ENCODE assay signal across 21 cellular contexts in the genomic region with DNA sequence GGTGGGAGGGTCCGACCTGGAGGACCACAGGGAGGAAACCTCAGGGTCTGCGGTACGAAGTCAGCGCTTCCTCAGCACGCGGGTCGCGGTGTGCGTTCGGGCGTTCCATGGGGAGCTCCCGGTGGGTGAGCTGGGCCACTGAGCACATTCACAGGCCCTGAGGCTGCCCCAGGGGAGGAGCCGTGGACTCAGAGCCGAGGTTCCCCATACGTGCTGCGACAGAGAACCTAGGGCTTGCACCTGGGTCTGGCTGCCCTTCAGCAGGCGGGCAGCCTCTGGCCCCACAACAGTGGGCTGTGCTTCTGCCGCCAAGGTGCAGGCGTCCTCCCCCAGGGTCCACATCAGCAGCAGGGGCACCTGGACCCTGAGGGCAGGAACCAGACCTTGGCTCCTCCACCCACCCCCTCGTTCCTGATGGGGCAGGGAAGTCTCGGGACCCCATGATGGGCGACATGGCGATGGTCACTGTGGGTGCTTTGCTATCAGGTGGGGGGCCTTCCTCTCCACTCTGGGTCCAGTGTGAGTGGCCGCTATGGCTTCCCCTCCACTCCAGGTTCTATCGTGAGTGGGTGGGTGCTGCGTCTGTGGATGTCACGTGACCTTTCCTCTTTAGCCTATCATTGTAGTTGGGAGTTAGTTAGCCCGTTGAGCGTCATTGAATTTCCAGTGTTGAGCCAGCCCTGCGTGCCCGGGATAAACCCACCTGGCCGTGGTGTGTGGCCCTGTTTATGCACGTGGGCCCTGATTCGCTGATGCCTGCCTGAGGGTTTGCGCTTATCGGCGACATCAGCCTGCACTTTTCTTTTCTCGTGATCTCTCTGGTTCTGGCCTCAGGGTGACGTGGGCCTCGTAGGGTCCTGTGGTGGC. TPM values are rescaled to one million over a fixed set of nuclear protein-coding genes. Genes with fewer than 3 reads are reported as not detected.
DNase-seq lines count a peak whose midpoint lies in the region; ATAC-seq, FAIRE-seq and TF ChIP-seq lines count a peak whose summit lies in the region.
"Had no signal": no experiment of that assay in that cellular context is flagged by ENCODE, and none has a peak within 500 bp of the region (broad histone marks: within the 10 kb centered on the region; RNA-seq: fewer than 3 reads in every experiment).

No MANE protein-coding gene starts in this region.

- H3K9ac ChIP-seq in K562 (ENCODE audit: insufficient read depth in 1 of 2, low read depth in 2 of 2, low read length in 2 of 2): no peak overlapping the region

- no peak for TF ChIP-seq EP300 in K562 (IDR thresholded peaks at IDR 0.05; ENCODE audit: low read length)
- no peak for TF ChIP-seq EP300 in ovary (IDR thresholded peaks at IDR 0.05)

- no peaks in the 10 kb centered on the region for H3K4me1 Mint-ChIP-seq in CD14-positive monocyte
- H3K4me1 Mint-ChIP-seq: activated CD4-positive, alpha-beta T cell treated with anti-CD3 and anti-CD28 coated beads, Interleukin-2, amount 10 ng/mL, durations not matched to agents 24 days and 14 days had no signal

- H3K9me1 ChIP-seq in K562 (ENCODE audit: control insufficient read depth, insufficient read depth, low read length): no peaks in the 10 kb centered on the region

- DNase-seq in CD14-positive monocyte (ENCODE audit: low spot score) (peak; percentile 42), K562 (ENCODE audit: extremely low read depth in 1 of 4, low spot score in 3 of 4) (no peak), hepatocyte (ENCODE audit: low spot score) (no peak), ovary (peak; percentile 12 to 50 (median 31)), EL (no peak), SIG-M5 (lab: John Stamatoyannopoulos, UW) (no peak), NCI-H146 (lab: John Stamatoyannopoulos, UW) (no peak)
- DNase-seq: activated CD4-positive, alpha-beta T cell treated with anti-CD3 and anti-CD28 coated beads, Interleukin-2, amount 10 ng/mL, durations not matched to agents 24 days and 14 days; AML-193; cerebellar nuclear complex; DMS 273 treated with DMSO at 0.1 percent for 48 hours; KBM-7; NCI-H1417; NCI-H226; NK-92 treated with Interleukin-12 subunit alpha and Interleukin-12 subunit beta, amount 100 ng/mL, for 24 hours had no signal

- H3K27ac ChIP-seq in K562 (ENCODE audit: extremely low read depth, low read depth, low read length) (no peak overlapping the region), hepatocyte (peak overlapping the region; percentile 56), ovary (no peak overlapping the region)
- H3K27ac ChIP-seq: adrenal gland had no signal

- no peak for TF ChIP-seq POLR2A in K562 (conservative IDR thresholded peaks at IDR 0.05)
- TF ChIP-seq POLR2A in ovary (IDR thresholded peaks at IDR 0.05): no peak

- H3K79me2 ChIP-seq in K562 (ENCODE audit: control insufficient read depth, insufficient read depth, low read length) (no peaks in the 10 kb centered on the region), hepatocyte (no peaks in the 10 kb centered on the region)

- peaks cover 0 to 8% (median 0%) of the 10 kb centered on the region in 7 donors for H3K9me3 Mint-ChIP-seq in CD14-positive monocyte
- H3K9me3 Mint-ChIP-seq: activated CD4-positive, alpha-beta T cell treated with anti-CD3 and anti-CD28 coated beads, Interleukin-2, amount 10 ng/mL, durations not matched to agents 24 days and 14 days; stimulated activated naive CD8-positive, alpha-beta T cell treated with anti-CD3 and anti-CD28 coated beads, Interleukin-15, Interleukin-2, amounts not matched to agents 100 ng/mL and 50 ng/mL, for 24 hours; T-helper 2 cell treated with Interferon-gamma antibody and Interleukin-4, amounts not matched to agents 5 μg/mL and 100 μg/mL, for 36 hours had no signal

- no peak for TF ChIP-seq RAD21 in K562 (CRISPR knock-in tag; conservative IDR thresholded peaks at IDR 0.05 in 1 of 2, IDR thresholded peaks at IDR 0.05 in 1 of 2)

- peaks cover 0 to 76% of the 10 kb centered on the region in 2 experiments; a peak in 2 of 5 replicates for H3K4me1 ChIP-seq in K562 (replicated peaks in 1 of 2; ENCODE audit: control insufficient read depth in 2 of 2, insufficient read depth in 2 of 2, low read length in 2 of 2)
- H3K4me1 ChIP-seq in hepatocyte (ENCODE audit: insufficient read depth): peaks cover 8% of the 10 kb centered on the region
- no peaks in the 10 kb centered on the region for H3K4me1 ChIP-seq in ovary (ENCODE audit: insufficient read depth)
- H3K4me1 ChIP-seq: adrenal gland had no signal

- no peak overlapping the region for H3K4me2 ChIP-seq in K562 (ENCODE audit: insufficient read depth, low read length)
- no peak overlapping the region for H3K4me2 ChIP-seq in hepatocyte

- in situ Hi-C loops in K562 (cut with MboI): no loop called here

- H3K36me3 Mint-ChIP-seq in CD14-positive monocyte: no peaks in the 10 kb centered on the region

- ATAC-seq in K562 (peak; percentile 14), HG02973 (IDR thresholded peaks at IDR 0.05; ENCODE audit: unreplicated experiment) (no peak)
- ATAC-seq: HCT116 had no signal

- CTCF ChIA-PET in K562 (lab: Yijun Ruan, JAX; ENCODE audit: low intra/inter-chr PET ratio): no interaction called here

- no peaks in the 10 kb centered on the region for H3K9me3 ChIP-seq in K562 (replicated peaks; ENCODE audit: control insufficient read depth, insufficient read depth, low read depth, low read length)
- no peaks in the 10 kb centered on the region for H3K9me3 ChIP-seq in hepatocyte (ENCODE audit: low read depth)
- H3K9me3 ChIP-seq in ovary: no peaks in the 10 kb centered on the region
- H3K9me3 ChIP-seq: adrenal gland had no signal

- WGBS in K562 (ENCODE audit: insufficient coverage, low coverage, missing lambda C conversion rate): 29% methylated on average over 36 of the region's 40 CpGs
- 89% methylated on average over 39 of the region's 40 CpGs for WGBS in hepatocyte (ENCODE audit: low lambda C conversion rate, missing lambda C conversion rate)
- WGBS in ovary, 3 donors: 79 to 82% (median 81%) methylated on average over 40 of the region's 40 CpGs

- H3K9me2 ChIP-seq in hepatocyte (replicated peaks; ENCODE audit: insufficient read depth): no peaks in the 10 kb centered on the region

- no peak overlapping the region for H3K27ac Mint-ChIP-seq in CD14-positive monocyte
- H3K27ac Mint-ChIP-seq: activated CD4-positive, alpha-beta T cell treated with anti-CD3 and anti-CD28 coated beads, Interleukin-2, amount 10 ng/mL, durations not matched to agents 24 days and 14 days; stimulated activated naive CD8-positive, alpha-beta T cell treated with anti-CD3 and anti-CD28 coated beads, Interleukin-15, Interleukin-2, amounts not matched to agents 100 ng/mL and 50 ng/mL, for 24 hours; T-helper 2 cell treated with Interferon-gamma antibody and Interleukin-4, amounts not matched to agents 5 μg/mL and 100 μg/mL, for 36 hours had no signal

- H2AFZ ChIP-seq in K562 (ENCODE audit: low read depth, low read length) (no peak overlapping the region), hepatocyte (no peak overlapping the region)

- BruUV-seq in K562 (replicated peaks; lab: Mats Ljungman, UMichigan): no TSS peak

- no peak for TF ChIP-seq CTCF in CD14-positive monocyte (IDR thresholded peaks at IDR 0.05)
- TF ChIP-seq CTCF in K562 (IDR thresholded peaks at IDR 0.05 in 2 of 3, conservative IDR thresholded peaks at IDR 0.05 in 1 of 3; ENCODE audit: insufficient read depth in 2 of 3, low read depth in 1 of 3, low read length in 3 of 3): no peak
- TF ChIP-seq CTCF in hepatocyte (IDR thresholded peaks at IDR 0.05; ENCODE audit: poor library complexity): no peak
- no peak for TF ChIP-seq CTCF in ovary (IDR thresholded peaks at IDR 0.05)

- H3K27me3 ChIP-seq in K562 (ENCODE audit: control insufficient read depth in 2 of 2, insufficient read depth in 2 of 2, low read length in 2 of 2) (peaks cover 46 to 79% of the 10 kb centered on the region in 2 experiments; a peak in 4 of 5 replicates), hepatocyte (no peaks in the 10 kb centered on the region), ovary (no peaks in the 10 kb centered on the region)
- H3K27me3 ChIP-seq: adrenal gland had no signal

- POLR2A ChIA-PET in K562 (lab: Yijun Ruan, JAX): no interaction called here

- no peak for FAIRE-seq in K562 (lab: Jason Lieb, UNC)
- FAIRE-seq: islet of Langerhans had no signal

- intact Hi-C loops in CD14-positive monocyte (cut with micrococcal nuclease) (no loop called here), K562 (cut with micrococcal nuclease) (no loop called here), ovary (cut with DNase I) (no loop called here)

- H3K4me3 ChIP-seq in K562 (no peak overlapping the region), hepatocyte (no peak overlapping the region), ovary (no peak overlapping the region)
- H3K4me3 ChIP-seq: adrenal gland had no signal

- H3K36me3 ChIP-seq in K562 (ENCODE audit: control insufficient read depth, insufficient read depth, low read length) (no peaks in the 10 kb centered on the region), hepatocyte (replicated peaks; ENCODE audit: insufficient read depth, low read depth) (no peaks in the 10 kb centered on the region), ovary (no peaks in the 10 kb centered on the region)

- H3K4me3 Mint-ChIP-seq in CD14-positive monocyte: no peak overlapping the region
- H3K4me3 Mint-ChIP-seq: activated CD4-positive, alpha-beta T cell treated with anti-CD3 and anti-CD28 coated beads, Interleukin-2, amount 10 ng/mL, durations not matched to agents 24 days and 14 days; stimulated activated naive CD8-positive, alpha-beta T cell treated with anti-CD3 and anti-CD28 coated beads, Interleukin-15, Interleukin-2, amounts not matched to agents 100 ng/mL and 50 ng/mL, for 24 hours; T-helper 2 cell treated with Interferon-gamma antibody and Interleukin-4, amounts not matched to agents 5 μg/mL and 100 μg/mL, for 36 hours had no signal

- H3K27me3 Mint-ChIP-seq in CD14-positive monocyte (ENCODE audit: low read depth in 3 of 3): peaks cover 0 to 3% (median 0%) of the 10 kb centered on the region in 3 donors
- H3K27me3 Mint-ChIP-seq: activated CD4-positive, alpha-beta T cell treated with anti-CD3 and anti-CD28 coated beads, Interleukin-2, amount 10 ng/mL, durations not matched to agents 24 days and 14 days; stimulated activated naive CD8-positive, alpha-beta T cell treated with anti-CD3 and anti-CD28 coated beads, Interleukin-15, Interleukin-2, amounts not matched to agents 100 ng/mL and 50 ng/mL, for 24 hours had no signal

- H4K20me1 ChIP-seq in K562 (replicated peaks; ENCODE audit: control insufficient read depth, insufficient read depth, low read length): peaks cover 7% of the 10 kb centered on the region; the same call in 1 of the 2 replicates
- no peaks in the 10 kb centered on the region for H4K20me1 ChIP-seq in hepatocyte (ENCODE audit: insufficient read depth, poor library complexity, severe bottlenecking)

RNA-seq across cellular contexts. Expression of a gene that starts 27.9 kb away (rescaled TPM):
- not detected for polyA plus RNA-seq in CD14-positive monocyte
- total RNA-seq in K562 (2011; cell fraction: chromatin; rRNA removed; ENCODE audit: low replicate concordance): 5.4 and 12.8 TPM in 2 replicates
- 7.2 and 7.5 TPM in 2 replicates for total RNA-seq in K562 (2011; cell fraction: nucleolus; rRNA removed)
- 3.4 and 5.4 TPM in 2 replicates for total RNA-seq in K562 (2011; cell fraction: nucleoplasm; rRNA removed)
- not detected in 2 replicates for total RNA-seq in K562 (2014; rRNA removed)
- not detected in 2 replicates for total RNA-seq in K562 (2014; rRNA removed; fragmentation: Illumina TruSeq; extraction: Trizol)
- 0.08 and 0.25 TPM in 2 replicates for total RNA-seq in K562 (2015; rRNA removed; fragmentation: Illumina TruSeq; extraction: Trizol)
- 0.74 and 1.1 TPM in 2 replicates for total RNA-seq in K562 (2021)
- 0.11 and 0.41 TPM in 2 replicates for polyA plus RNA-seq in K562 (2011; rRNA removed)
- 0.19 and 0.69 TPM in 2 replicates for polyA plus RNA-seq in K562 (2011; cell fraction: cytosol; rRNA removed)
- 2.6 and 3.7 TPM in 2 replicates for polyA plus RNA-seq in K562 (2011; cell fraction: nucleus; rRNA removed)
- 1.5 and 3.0 TPM in 2 replicates for polyA plus RNA-seq in K562 (2012)
- not detected in 2 replicates for polyA plus RNA-seq in K562 (2014; fragmentation: Illumina TruSeq; extraction: Trizol)
- polyA plus RNA-seq in K562 (2014; fragmentation: Nextera tagmentation; extraction: Ambion mirVana): not detected
- polyA plus RNA-seq in K562 (2014; rRNA removed): 0.50 and 1.6 TPM in 2 replicates
- polyA minus RNA-seq in K562 (2011; rRNA and poly(A)+ RNA removed): 0.49 TPM in 1 of 2 replicates, not detected in the other
- polyA minus RNA-seq in K562 (2011; cell fraction: cytosol; rRNA and poly(A)+ RNA removed): not detected in 2 replicates
- polyA minus RNA-seq in K562 (2011; cell fraction: nucleus; rRNA and poly(A)+ RNA removed): 0.54 and 0.56 TPM in 2 replicates
- 25.8 and 27.5 TPM in 2 replicates for total RNA-seq in hepatocyte
- 60.9 and 76.8 TPM in 2 replicates for polyA plus RNA-seq in hepatocyte
- total RNA-seq in ovary: 1 to 10 TPM in 5 of 7 donors, under 1 TPM in 2; 0.83 to 7.5 (median 3.8) TPM
- polyA plus RNA-seq in ovary: 1 to 10 TPM in 1 of 2 donors, not detected in 1; 3.5 TPM

RNA-seq across cellular contexts. Expression of a gene that starts 29.6 kb away (rescaled TPM):
- not detected for polyA plus RNA-seq in CD14-positive monocyte
- total RNA-seq in K562 (2011; cell fraction: chromatin; rRNA removed; ENCODE audit: low replicate concordance): 3.1 and 5.2 TPM in 2 replicates
- 4.2 and 5.5 TPM in 2 replicates for total RNA-seq in K562 (2011; cell fraction: nucleolus; rRNA removed)
- total RNA-seq in K562 (2011; cell fraction: nucleoplasm; rRNA removed): 1.4 and 2.1 TPM in 2 replicates
- 0.41 and 0.45 TPM in 2 replicates for total RNA-seq in K562 (2014; rRNA removed)
- not detected in 2 replicates for total RNA-seq in K562 (2014; rRNA removed; fragmentation: Illumina TruSeq; extraction: Trizol)
- 0.07 and 0.11 TPM in 2 replicates for total RNA-seq in K562 (2015; rRNA removed; fragmentation: Illumina TruSeq; extraction: Trizol)
- total RNA-seq in K562 (2021): 1.1 and 1.3 TPM in 2 replicates
- 0.18 and 0.41 TPM in 2 replicates for polyA plus RNA-seq in K562 (2011; rRNA removed)
- 0.12 and 0.30 TPM in 2 replicates for polyA plus RNA-seq in K562 (2011; cell fraction: cytosol; rRNA removed)
- polyA plus RNA-seq in K562 (2011; cell fraction: nucleus; rRNA removed): 0.83 and 1.8 TPM in 2 replicates
- 0.35 and 8.2 TPM in 2 replicates for polyA plus RNA-seq in K562 (2012)
- 0.07 and 0.17 TPM in 2 replicates for polyA plus RNA-seq in K562 (2014; fragmentation: Illumina TruSeq; extraction: Trizol)
- not detected for polyA plus RNA-seq in K562 (2014; fragmentation: Nextera tagmentation; extraction: Ambion mirVana)
- 0.29 and 0.47 TPM in 2 replicates for polyA plus RNA-seq in K562 (2014; rRNA removed)
- 0.18 and 0.36 TPM in 2 replicates for polyA minus RNA-seq in K562 (2011; rRNA and poly(A)+ RNA removed)
- 0.64 and 1.4 TPM in 2 replicates for polyA minus RNA-seq in K562 (2011; cell fraction: cytosol; rRNA and poly(A)+ RNA removed)
- polyA minus RNA-seq in K562 (2011; cell fraction: nucleus; rRNA and poly(A)+ RNA removed): 0.67 and 1.2 TPM in 2 replicates
- 389 and 509 TPM in 2 replicates for total RNA-seq in hepatocyte
- 832 and 940 TPM in 2 replicates for polyA plus RNA-seq in hepatocyte
- total RNA-seq in ovary: 1,000 to 10,000 TPM in 1 of 7 donors, 100 to 1,000 TPM in 6; 222 to 1,092 (median 831) TPM
- polyA plus RNA-seq in ovary: 100 to 1,000 TPM in 1 of 2 donors, 10 to 100 TPM in 1; 50.9 to 818 TPM

RNA-seq across cellular contexts. Expression of a gene that starts 56.8 kb away (rescaled TPM):
- polyA plus RNA-seq in CD14-positive monocyte (1 to 10 TPM; 3.3 to 5.8 TPM), K562 (2011; rRNA removed) (6.7 and 23.0 TPM in 2 replicates), K562 (2014; fragmentation: Illumina TruSeq; extraction: Trizol) (38.3 and 84.8 TPM in 2 replicates), K562 (2014; fragmentation: Nextera tagmentation; extraction: Ambion mirVana) (under 1 TPM in 1 of 2 experiments, not detected in 1; 0.14 TPM), K562 (2014; rRNA removed) (40.6 and 50.4 TPM in 2 replicates), hepatocyte (24.2 and 29.9 TPM in 2 replicates), ovary (10 to 100 TPM in 1 of 2 donors, 1 to 10 TPM in 1; 2.8 to 21.3 TPM)
- total RNA-seq in K562 (2011; cell fraction: chromatin; rRNA removed; ENCODE audit: low replicate concordance): 20.1 and 44.2 TPM in 2 replicates
- total RNA-seq in K562 (2011; cell fraction: nucleolus; rRNA removed): 39.1 and 40.0 TPM in 2 replicates
- total RNA-seq in K562 (2011; cell fraction: nucleoplasm; rRNA removed): 28.1 and 28.7 TPM in 2 replicates
- total RNA-seq in K562 (2014; rRNA removed) (63.7 and 104 TPM in 2 replicates), K562 (2014; rRNA removed; fragmentation: Illumina TruSeq; extraction: Trizol) (10.4 and 12.6 TPM in 2 replicates), K562 (2015; rRNA removed; fragmentation: Illumina TruSeq; extraction: Trizol) (29.7 and 31.9 TPM in 2 replicates), K562 (2021) (118 and 121 TPM in 2 replicates), hepatocyte (8.3 and 10.1 TPM in 2 replicates), ovary (10 to 100 TPM in 5 of 7 donors, 1 to 10 TPM in 2; 7.2 to 21.1 (median 14.9) TPM)
- 22.2 and 53.4 TPM in 2 replicates for polyA plus RNA-seq in K562 (2011; cell fraction: cytosol; rRNA removed)
- 41.7 and 48.0 TPM in 2 replicates for polyA plus RNA-seq in K562 (2011; cell fraction: nucleus; rRNA removed)
- polyA plus RNA-seq in K562 (2012): 94.4 and 104 TPM in 2 replicates
- polyA minus RNA-seq in K562 (2011; rRNA and poly(A)+ RNA removed): 4.8 and 6.1 TPM in 2 replicates
- 45.0 and 94.2 TPM in 2 replicates for polyA minus RNA-seq in K562 (2011; cell fraction: cytosol; rRNA and poly(A)+ RNA removed)
- polyA minus RNA-seq in K562 (2011; cell fraction: nucleus; rRNA and poly(A)+ RNA removed): 10.6 and 16.9 TPM in 2 replicates

Comparison
In these comparisons a context has a peak if more than half of its experiments do, and no peak if none do; other contexts are left out.
1. DNase-seq: peak in CD14-positive monocyte (single experiment) and ovary (5 of 5); none in K562 (0 of 4), hepatocyte (single experiment), EL (single experiment), SIG-M5 (single experiment) and NCI-H146 (single experiment).
2. RNA of a gene that starts 27.9 kb away (polyA plus RNA-seq): 60.9 to 76.8 TPM in hepatocyte; 3.5 TPM in ovary, 0.11 to 3.7 TPM in K562 and not detected in CD14-positive monocyte; every median in the first group is over 10 times any median in the second.
3. RNA of a gene that starts 29.6 kb away (polyA plus RNA-seq): 832 to 940 TPM in hepatocyte and 50.9 to 818 TPM in ovary; 0.07 to 8.2 TPM in K562 and not detected in CD14-positive monocyte; every median in the first group is over 4 times any median in the second.